In genomic region chr10:29370612-29371092, GRCh38 we compare ENCODE assay signal across 15 cellular contexts.
DNase-seq lines count a peak whose midpoint lies in the region; ATAC-seq, FAIRE-seq and TF ChIP-seq lines count a peak whose summit lies in the region.
"Had no signal": no experiment of that assay in that cellular context is flagged by ENCODE, and none has a peak within 500 bp of the region (broad histone marks: within the 10 kb centered on the region; RNA-seq: fewer than 3 reads in every experiment).

No MANE protein-coding gene starts in this region.

- TF ChIP-seq CTCF in mesothelial cell of epicardium (IDR thresholded peaks at IDR 0.05; ENCODE audit: unreplicated experiment) (no peak), upper lobe of left lung (IDR thresholded peaks at IDR 0.05) (no peak)

- WGBS in upper lobe of left lung, 2 donors = 64 to 68% methylated on average over 5 of the region's 5 CpGs

- ATAC-seq in upper lobe of left lung (ENCODE audit: low FRiP score in 2 of 2) (peak; percentile 49), GM18873 (IDR thresholded peaks at IDR 0.05; ENCODE audit: low FRiP score, unreplicated experiment) (no peak), GM19452 (IDR thresholded peaks at IDR 0.05; ENCODE audit: unreplicated experiment) (no peak)

- no peaks in the 10 kb centered on the region for H3K27me3 ChIP-seq in upper lobe of left lung
- H3K27me3 ChIP-seq: BLaER1 treated with 17β-estradiol and CSF1 and Interleukin-3, amounts not matched to agents 10 nM and 100 nM; neural progenitor cell; testis had no signal

- no peak overlapping the region for H3K4me3 Mint-ChIP-seq in mesothelial cell of epicardium
- H3K4me3 Mint-ChIP-seq: neural progenitor cell had no signal

- no peak for TF ChIP-seq POLR2A in upper lobe of left lung (IDR thresholded peaks at IDR 0.05)

- peak overlapping the region; percentile 49 for H3K27ac Mint-ChIP-seq in mesothelial cell of epicardium
- H3K27ac Mint-ChIP-seq: neural progenitor cell had no signal

- no peak overlapping the region for H3K27ac ChIP-seq in upper lobe of left lung
- H3K27ac ChIP-seq: BLaER1 treated with 17β-estradiol and CSF1 and Interleukin-3, amounts not matched to agents 10 nM and 100 nM; neural progenitor cell; testis had no signal

- no peak overlapping the region for H3K4me3 ChIP-seq in upper lobe of left lung
- H3K4me3 ChIP-seq: BLaER1 treated with 17β-estradiol and CSF1 and Interleukin-3, amounts not matched to agents 10 nM and 100 nM; neural progenitor cell; testis had no signal

- H3K4me1 ChIP-seq in upper lobe of left lung = no peaks in the 10 kb centered on the region
- H3K4me1 ChIP-seq: BLaER1 treated with 17β-estradiol and CSF1 and Interleukin-3, amounts not matched to agents 10 nM and 100 nM; neural progenitor cell; testis had no signal

- DNase-seq in LHCN-M2 (ENCODE audit: low read depth) (peak; percentile 20), mesothelial cell of epicardium (ENCODE audit: low spot score in 2 of 2, unreplicated experiment in 2 of 2) (no peak), upper lobe of left lung (no peak), NCI-H345 (lab: John Stamatoyannopoulos, UW) (no peak)
- DNase-seq: activated CD4-positive, alpha-beta T cell treated with anti-CD3 and anti-CD28 coated beads for 4 hours; aorta; NCI-H146; SHP77; testis had no signal

- TF ChIP-seq EP300 in upper lobe of left lung (IDR thresholded peaks at IDR 0.05) = no peak

- no peaks in the 10 kb centered on the region for H3K27me3 Mint-ChIP-seq in mesothelial cell of epicardium (ENCODE audit: low read depth)

- no peaks in the 10 kb centered on the region for H3K36me3 ChIP-seq in upper lobe of left lung
- H3K36me3 ChIP-seq: BLaER1 treated with 17β-estradiol and CSF1 and Interleukin-3, amounts not matched to agents 10 nM and 100 nM; neural progenitor cell had no signal

- no peaks in the 10 kb centered on the region for H3K9me3 Mint-ChIP-seq in mesothelial cell of epicardium

- H3K4me1 Mint-ChIP-seq in mesothelial cell of epicardium = peaks cover 37% of the 10 kb centered on the region

- H3K36me3 Mint-ChIP-seq in mesothelial cell of epicardium = no peaks in the 10 kb centered on the region

- FAIRE-seq in TTC549 (lab: Jason Lieb, UNC) = peak; percentile 100
- FAIRE-seq: colon had no signal

- H3K9me3 ChIP-seq in upper lobe of left lung = no peaks in the 10 kb centered on the region
- H3K9me3 ChIP-seq: testis had no signal

Comparison
In these comparisons a context has a peak if more than half of its experiments do, and no peak if none do; other contexts are left out.
1. ATAC-seq: peak in upper lobe of left lung (2 of 2); none in GM18873 (single experiment) and GM19452 (single experiment).